ENCODE assay signal across 18 cellular contexts in the genomic region with DNA sequence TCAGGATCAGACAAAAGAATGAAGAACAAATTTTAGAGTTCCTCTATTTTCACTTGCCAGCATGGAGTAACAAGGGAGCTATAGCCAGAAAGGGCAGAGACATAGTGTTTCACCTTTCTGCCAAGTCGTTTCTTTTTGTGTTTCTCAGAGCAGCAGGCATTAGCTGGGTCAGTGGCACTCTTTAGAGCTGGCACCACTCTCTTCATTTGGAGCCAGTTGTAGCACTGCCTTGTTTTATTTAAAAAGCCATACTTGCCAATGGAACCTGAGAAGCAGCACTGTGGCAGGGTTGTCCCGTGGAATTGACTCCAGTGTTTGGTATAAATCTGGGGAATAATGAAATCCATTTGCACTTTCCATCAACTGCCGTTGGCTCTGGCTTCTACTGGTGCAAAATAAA.
"Had no signal": no experiment of that assay in that cellular context is flagged by ENCODE, and none has a peak within 500 bp of the region (broad histone marks: within the 10 kb centered on the region; RNA-seq: fewer than 3 reads in every experiment).

No MANE protein-coding gene starts in this region.

- H3K4me1 Mint-ChIP-seq: stimulated activated memory B cell treated with anti-CD40 and anti-IgM and Interleukin-4, amounts not matched to agents 10 μg/mL and 1 μg/mL and 100 μg/mL, for 72 hours had no signal

- ATAC-seq: esophagus mucosa; left colon; pancreas; sciatic nerve; stimulated activated memory B cell treated with anti-CD40 and anti-IgM and Interleukin-4, amounts not matched to agents 10 μg/mL and 1 μg/mL and 100 μg/mL, for 72 hours; upper lobe of right lung had no signal

- H3K27me3 Mint-ChIP-seq: stimulated activated memory B cell treated with anti-CD40 and anti-IgM and Interleukin-4, amounts not matched to agents 10 μg/mL and 1 μg/mL and 100 μg/mL, for 72 hours; stimulated activated naive CD8-positive, alpha-beta T cell treated with anti-CD3 and anti-CD28 coated beads, Interleukin-15, Interleukin-2, amounts not matched to agents 100 ng/mL and 50 ng/mL, for 24 hours had no signal

- DNase-seq: effector memory CD4-positive, alpha-beta T cell; kidney; left colon; mammary epithelial cell; occipital lobe; pancreas; retina; spleen; stimulated activated CD4-positive, alpha-beta T cell treated with anti-CD3 and anti-CD28 coated beads, Interleukin-15, amount 100 ng/mL, for 24 hours; stimulated activated CD4-positive, alpha-beta T cell treated with anti-CD3 and anti-CD28 coated beads, Interleukin-1b, Interleukin-23, amount 100 ng/mL, for 48 hours; stimulated activated CD4-positive, alpha-beta T cell treated with anti-CD3 and anti-CD28 coated beads, Interleukin-4, amount 100 ng/mL, for 24 hours; tibial artery; upper lobe of right lung had no signal

- H3K4me3 Mint-ChIP-seq: nephron; stimulated activated memory B cell treated with anti-CD40 and anti-IgM and Interleukin-4, amounts not matched to agents 10 μg/mL and 1 μg/mL and 100 μg/mL, for 72 hours; stimulated activated naive CD8-positive, alpha-beta T cell treated with anti-CD3 and anti-CD28 coated beads, Interleukin-15, Interleukin-2, amounts not matched to agents 100 ng/mL and 50 ng/mL, for 24 hours had no signal

- H3K36me3 Mint-ChIP-seq: stimulated activated memory B cell treated with anti-CD40 and anti-IgM and Interleukin-4, amounts not matched to agents 10 μg/mL and 1 μg/mL and 100 μg/mL, for 72 hours had no signal

- H3K27ac Mint-ChIP-seq: nephron; stimulated activated memory B cell treated with anti-CD40 and anti-IgM and Interleukin-4, amounts not matched to agents 10 μg/mL and 1 μg/mL and 100 μg/mL, for 72 hours; stimulated activated naive CD8-positive, alpha-beta T cell treated with anti-CD3 and anti-CD28 coated beads, Interleukin-15, Interleukin-2, amounts not matched to agents 100 ng/mL and 50 ng/mL, for 24 hours had no signal
